ENCODE assay signal across 26 cellular contexts in genomic region chr13:101728021-101728420, GRCh38.
"Had no signal": no experiment of that assay in that cellular context is flagged by ENCODE, and none has a peak within 500 bp of the region (broad histone marks: within the 10 kb centered on the region; RNA-seq: fewer than 3 reads in every experiment).

No MANE protein-coding gene starts in this region.

- ATAC-seq: stimulated activated effector memory CD8-positive, alpha-beta T cell treated with anti-CD3 and anti-CD28 coated beads, Interleukin-12 subunit alpha, Interleukin-12 subunit beta, amount 100 ng/mL, for 72 hours; stimulated activated memory B cell treated with anti-CD40 and anti-IgM and Interleukin-4, amounts not matched to agents 10 μg/mL and 1 μg/mL and 100 μg/mL, for 72 hours; stimulated activated naive B cell treated with anti-CD40 and anti-IgM and Interleukin-4, amounts not matched to agents 10 μg/mL and 1 μg/mL and 100 μg/mL, for 72 hours; stimulated activated naive CD8-positive, alpha-beta T cell treated with anti-CD3 and anti-CD28 coated beads, Interleukin-15, amount 100 ng/mL, for 72 hours; stimulated activated naive CD8-positive, alpha-beta T cell treated with anti-CD3 and anti-CD28 coated beads, Interleukin-15, Interleukin-2, amounts not matched to agents 100 U/mL and 50 U/mL, for 24 hours; upper lobe of right lung had no signal

- DNase-seq: stimulated activated CD4-positive, alpha-beta T cell treated with anti-CD3 and anti-CD28 coated beads, Interleukin-2, amount 100 ng/mL, for 48 hours; stimulated activated CD4-positive, alpha-beta T cell treated with anti-CD3 and anti-CD28 coated beads, Interleukin-4, amount 100 ng/mL, for 1 hour; stimulated activated CD4-positive, alpha-beta T cell treated with anti-CD3 and anti-CD28 coated beads, Interleukin-4, amount 100 ng/mL, for 24 hours; stimulated activated CD4-positive, alpha-beta T cell treated with anti-CD3 and anti-CD28 coated beads, Interleukin-4, amount 100 ng/mL, for 4 hours; stimulated activated CD8-positive, alpha-beta memory T cell treated with anti-CD3 and anti-CD28 coated beads, Interleukin-4, amount 100 ng/mL, for 48 hours; stimulated activated naive B cell treated with anti-CD40 and anti-IgM and Interleukin-4, amounts not matched to agents 10 μg/mL and 1 μg/mL and 100 μg/mL, for 72 hours; stimulated activated naive CD4-positive, alpha-beta T cell; stimulated activated naive CD4-positive, alpha-beta T cell treated with Interleukin-2 at 50 U/mL for 16 hours; stimulated activated naive CD8-positive, alpha-beta T cell treated with anti-CD3 and anti-CD28 coated beads, Interleukin-15, amount 100 ng/mL, for 72 hours; stimulated activated naive CD8-positive, alpha-beta T cell treated with anti-CD3 and anti-CD28 coated beads, Interleukin-15, Interleukin-2, amounts not matched to agents 100 U/mL and 50 U/mL, for 24 hours; stomach; substantia nigra; testis; thyroid gland; tibial artery; transverse colon; trophoblast cell; upper lobe of left lung; upper lobe of right lung; uterus had no signal

- H3K9me3 ChIP-seq: stomach, suprapubic skin, testis, thoracic aorta, thyroid gland, tibial artery, tibial nerve, transverse colon, upper lobe of left lung, upper lobe of right lung, uterus, vagina had no signal

- H3K36me3 ChIP-seq: stomach, suprapubic skin, thoracic aorta, thyroid gland, tibial nerve, transverse colon, upper lobe of left lung, upper lobe of right lung, uterus, vagina had no signal

- H3K4me3 ChIP-seq: stomach, suprapubic skin, testis, thoracic aorta, thyroid gland, tibial artery, tibial nerve, transverse colon, upper lobe of left lung, upper lobe of right lung, uterus, vagina had no signal

- H3K27me3 ChIP-seq: stomach, suprapubic skin, testis, thyroid gland, tibial artery, tibial nerve, transverse colon, upper lobe of left lung, upper lobe of right lung, uterus, vagina had no signal

- H3K27ac ChIP-seq: stomach, suprapubic skin, testis, thoracic aorta, thyroid gland, tibial artery, tibial nerve, transverse colon, upper lobe of left lung, upper lobe of right lung, uterus, vagina had no signal
